9 cellular contexts compared by ENCODE assay signal in the genomic region with DNA sequence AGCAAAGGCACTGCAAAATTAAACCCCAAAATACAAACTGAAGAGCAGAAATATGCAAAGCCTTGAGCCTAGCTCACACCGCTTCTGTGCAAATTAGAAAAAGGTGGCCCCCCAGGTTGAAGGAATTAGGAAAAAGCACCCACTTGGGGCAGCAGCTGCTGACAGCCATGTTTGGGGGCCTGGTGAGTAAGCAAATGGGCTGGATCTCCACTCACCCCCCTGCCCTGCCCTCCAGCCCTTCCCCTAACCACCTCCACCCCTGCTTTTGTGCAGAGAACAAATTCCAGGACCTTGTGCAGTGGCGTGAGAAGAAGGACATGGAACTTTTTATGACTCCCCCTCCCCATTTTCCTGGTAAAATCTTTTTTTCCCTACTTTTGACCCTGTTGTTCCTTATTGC.
DNase-seq lines count a peak whose midpoint lies in the region; ATAC-seq and TF ChIP-seq lines count a peak whose summit lies in the region.
"Had no signal": no experiment of that assay in that cellular context is flagged by ENCODE, and none has a peak within 500 bp of the region (broad histone marks: within the 10 kb centered on the region; RNA-seq: fewer than 3 reads in every experiment).

No MANE protein-coding gene starts in this region.

- H3K27me3 Mint-ChIP-seq in HFFc6 (ENCODE audit: insufficient read depth) = no peaks in the 10 kb centered on the region; the same call in none of the 2 replicates
- H3K27me3 Mint-ChIP-seq in T-helper 2 cell treated with Interferon-gamma antibody and Interleukin-4, amounts not matched to agents 5 μg/mL and 100 μg/mL, for 36 hours (ENCODE audit: low read depth) = peaks cover 3% of the 10 kb centered on the region

- TF ChIP-seq POLR2A in suprapubic skin (IDR thresholded peaks at IDR 0.05) = no peak

- peak overlapping the region; percentile 3 for H3K27ac ChIP-seq in suprapubic skin

- no peak; the same call in 1 of the 2 replicates for TF ChIP-seq CTCF in HFFc6 (IDR thresholded peaks at IDR 0.05)
- no peak for TF ChIP-seq CTCF in suprapubic skin (IDR thresholded peaks at IDR 0.05)

- H3K9me3 ChIP-seq in suprapubic skin = no peaks in the 10 kb centered on the region

- TF ChIP-seq EP300 in suprapubic skin (IDR thresholded peaks at IDR 0.05) = no peak

- peak; percentile 44 for DNase-seq in HFFc6
- DNase-seq in astrocyte of the hippocampus (ENCODE audit: low read depth, low spot score) = peak; percentile 84
- DNase-seq in iris pigment epithelial cell (ENCODE audit: low read depth) = peak; percentile 47
- no peak for DNase-seq in suprapubic skin (ENCODE audit: low spot score in 2 of 2)
- DNase-seq in T-helper 2 cell treated with Interferon-gamma antibody and Interleukin-4, amounts not matched to agents 5 μg/mL and 100 μg/mL, for 36 hours (ENCODE audit: low spot score) = no peak
- DNase-seq in SK-N-DZ (ENCODE audit: low spot score) = no peak
- no peak for DNase-seq in activated CD4-positive, alpha-beta T cell treated with anti-CD3 and anti-CD28 coated beads, Interleukin-2, amount 50 U/mL, for 1 hour
- DNase-seq: stimulated activated naive CD4-positive, alpha-beta T cell treated with Interleukin-2 at 50 U/mL for 16 hours had no signal

- no peaks in the 10 kb centered on the region for H3K4me1 Mint-ChIP-seq in HFFc6 (ENCODE audit: low read depth)
- H3K4me1 Mint-ChIP-seq in T-helper 2 cell treated with Interferon-gamma antibody and Interleukin-4, amounts not matched to agents 5 μg/mL and 100 μg/mL, for 36 hours (ENCODE audit: low read depth) = no peaks in the 10 kb centered on the region

- WGBS in suprapubic skin = 30% methylated on average over 2 of the region's 2 CpGs

- no peaks in the 10 kb centered on the region for H3K9me3 Mint-ChIP-seq in HFFc6
- no peaks in the 10 kb centered on the region for H3K9me3 Mint-ChIP-seq in T-helper 2 cell treated with Interferon-gamma antibody and Interleukin-4, amounts not matched to agents 5 μg/mL and 100 μg/mL, for 36 hours

- ATAC-seq in GM18861 (IDR thresholded peaks at IDR 0.05; ENCODE audit: unreplicated experiment) = no peak

- H3K27ac Mint-ChIP-seq in HFFc6 = peak overlapping the region; percentile 96
- H3K27ac Mint-ChIP-seq in T-helper 2 cell treated with Interferon-gamma antibody and Interleukin-4, amounts not matched to agents 5 μg/mL and 100 μg/mL, for 36 hours = no peak overlapping the region

- peak overlapping the region; percentile 67 for H3K4me3 Mint-ChIP-seq in HFFc6
- H3K4me3 Mint-ChIP-seq in T-helper 2 cell treated with Interferon-gamma antibody and Interleukin-4, amounts not matched to agents 5 μg/mL and 100 μg/mL, for 36 hours = no peak overlapping the region

- no peaks in the 10 kb centered on the region for H3K36me3 ChIP-seq in suprapubic skin

- H3K4me3 ChIP-seq in suprapubic skin = peak overlapping the region; percentile 16

- no peaks in the 10 kb centered on the region for H3K36me3 Mint-ChIP-seq in HFFc6 (ENCODE audit: low read depth)
- H3K36me3 Mint-ChIP-seq in T-helper 2 cell treated with Interferon-gamma antibody and Interleukin-4, amounts not matched to agents 5 μg/mL and 100 μg/mL, for 36 hours (ENCODE audit: low read depth) = no peaks in the 10 kb centered on the region

- peaks cover 4% of the 10 kb centered on the region for H3K27me3 ChIP-seq in suprapubic skin

- H3K4me1 ChIP-seq in suprapubic skin = peaks cover 18% of the 10 kb centered on the region

Comparison
In these comparisons a context has a peak if more than half of its experiments do, and no peak if none do; other contexts are left out.
1. DNase-seq: peak in HFFc6 (single experiment), astrocyte of the hippocampus (single experiment) and iris pigment epithelial cell (single experiment); none in suprapubic skin (0 of 2), T-helper 2 cell treated with Interferon-gamma antibody and Interleukin-4, amounts not matched to agents 5 μg/mL and 100 μg/mL, for 36 hours (single experiment), SK-N-DZ (single experiment) and activated CD4-positive, alpha-beta T cell treated with anti-CD3 and anti-CD28 coated beads, Interleukin-2, amount 50 U/mL, for 1 hour (single experiment).